In genomic region chr22:21937041-21937820, GRCh38 we compare ENCODE assay signal across 8 cellular contexts. TPM values are rescaled to one million over a fixed set of nuclear protein-coding genes. Genes with fewer than 3 reads are reported as not detected.
DNase-seq lines count a peak whose midpoint lies in the region; ATAC-seq and TF ChIP-seq lines count a peak whose summit lies in the region.

No MANE protein-coding gene starts in this region.

- H3K27ac Mint-ChIP-seq in CD4-positive, alpha-beta memory T cell: peak overlapping the region in 3 of 7 donors; percentile 48 to 95 (median 79)

- intact Hi-C loops in CD4-positive, alpha-beta memory T cell (cut with micrococcal nuclease): no loop called here
- intact Hi-C loops in ovary (cut with DNase I): loop anchor here in 1 of 4 donors (5.0 kb wide), 1 partner anchor 225 kb away; no protein-coding TSS in a partner anchor

- POLR2A ChIA-PET in CD4-positive, alpha-beta memory T cell (lab: Charles Lee; ENCODE audit: partially characterized antibody): interaction anchor here (1.1 to 3.2 kb wide), 3 partner anchors 15 to 294 kb away, joined by 3 to 21 read pairs (median 3); partner anchors contain the start of gene PPM1F

- peaks cover 12 to 48% (median 23%) of the 10 kb centered on the region in 4 donors for H3K4me1 Mint-ChIP-seq in CD4-positive, alpha-beta memory T cell

- H3K4me3 ChIP-seq in CD4-positive, alpha-beta memory T cell (ENCODE audit: low read length in 2 of 2): no peak overlapping the region
- H3K4me3 ChIP-seq in Peyer's patch: peak overlapping the region in 3 of 4 donors; percentile 58 to 69 (median 60)
- peak overlapping the region; percentile 78 for H3K4me3 ChIP-seq in fibroblast of villous mesenchyme (ENCODE audit: low read depth, low read length)
- peak overlapping the region; percentile 79 for H3K4me3 ChIP-seq in ovary

- no peaks in the 10 kb centered on the region for H3K9me3 ChIP-seq in CD4-positive, alpha-beta memory T cell (ENCODE audit: control insufficient read depth in 1 of 2, low read length in 2 of 2)
- H3K9me3 ChIP-seq in Peyer's patch (no peaks in the 10 kb centered on the region), ovary (no peaks in the 10 kb centered on the region)

- no peaks in the 10 kb centered on the region for H3K9me3 Mint-ChIP-seq in CD4-positive, alpha-beta memory T cell

- peak overlapping the region in 2 of 8 donors; percentile 46 to 55 for H3K4me3 Mint-ChIP-seq in CD4-positive, alpha-beta memory T cell

- TF ChIP-seq POLR2A in Peyer's patch (IDR thresholded peaks at IDR 0.05): peak in 1 of 2 donors; percentile 6
- no peak for TF ChIP-seq POLR2A in ovary (IDR thresholded peaks at IDR 0.05)

- peaks cover 11% of the 10 kb centered on the region for H3K36me3 ChIP-seq in CD4-positive, alpha-beta memory T cell (ENCODE audit: insufficient read depth, low read length)
- H3K36me3 ChIP-seq in Peyer's patch: peaks cover 0 to 16% (median 0%) of the 10 kb centered on the region in 3 donors
- H3K36me3 ChIP-seq in ovary: no peaks in the 10 kb centered on the region

- ATAC-seq in GM18858 (IDR thresholded peaks at IDR 0.05; ENCODE audit: unreplicated experiment): no peak
- ATAC-seq in GM18520 (IDR thresholded peaks at IDR 0.05; ENCODE audit: unreplicated experiment): no peak
- no peak for ATAC-seq in GM18502 (IDR thresholded peaks at IDR 0.05; ENCODE audit: poor library complexity, unreplicated experiment)
- no peak for ATAC-seq in GM19467 (IDR thresholded peaks at IDR 0.05; ENCODE audit: unreplicated experiment)

- no peak for DNase-seq in CD4-positive, alpha-beta memory T cell
- DNase-seq in Peyer's patch (no peak), fibroblast of villous mesenchyme (ENCODE audit: low read depth) (no peak), ovary (no peak)

- no peaks in the 10 kb centered on the region for H3K27me3 ChIP-seq in CD4-positive, alpha-beta memory T cell (ENCODE audit: insufficient read depth, low read length)
- H3K27me3 ChIP-seq in Peyer's patch (no peaks in the 10 kb centered on the region), ovary (no peaks in the 10 kb centered on the region)

- peaks cover 15 to 16% of the 10 kb centered on the region in 2 donors for H3K36me3 Mint-ChIP-seq in CD4-positive, alpha-beta memory T cell

- no peaks in the 10 kb centered on the region for H3K27me3 Mint-ChIP-seq in CD4-positive, alpha-beta memory T cell

- TF ChIP-seq EP300 in ovary (IDR thresholded peaks at IDR 0.05): no peak

- 47 to 53% (median 48%) methylated on average over 20 of the region's 20 CpGs for WGBS in ovary, 3 donors

- H3K4me1 ChIP-seq in CD4-positive, alpha-beta memory T cell (ENCODE audit: insufficient read depth, low read length): peaks cover 22% of the 10 kb centered on the region
- H3K4me1 ChIP-seq in Peyer's patch (peaks cover 0 to 41% (median 5%) of the 10 kb centered on the region in 4 donors), ovary (ENCODE audit: insufficient read depth) (peaks cover 17% of the 10 kb centered on the region)

- peak overlapping the region; percentile 63 for H3K27ac ChIP-seq in CD4-positive, alpha-beta memory T cell (ENCODE audit: low read depth, low read length)
- H3K27ac ChIP-seq in Peyer's patch (peak overlapping the region; percentile 81 to 95 (median 88)), ovary (peak overlapping the region; percentile 71 to 92)

- CTCF ChIA-PET in CD4-positive, alpha-beta memory T cell (lab: Charles Lee; ENCODE audit: partially characterized antibody): interaction anchor here (1.2 to 6.1 kb wide), 7 partner anchors 14 to 170 kb away, joined by 3 to 85 read pairs (median 5); partner anchors contain the start of gene PPM1F

- TF ChIP-seq CTCF in Peyer's patch (IDR thresholded peaks at IDR 0.05) (no peak), fibroblast of villous mesenchyme (IDR thresholded peaks at IDR 0.05; ENCODE audit: insufficient read depth, low read depth, low read length) (no peak), ovary (IDR thresholded peaks at IDR 0.05) (no peak)

RNA-seq across cellular contexts. Expression of gene PPM1F, which starts 15.4 kb away (rescaled TPM):
- 10 to 100 TPM; 23.3 to 25.4 TPM for total RNA-seq in CD4-positive, alpha-beta memory T cell
- 1 to 10 TPM; 5.3 to 7.2 TPM for polyA plus RNA-seq in CD4-positive, alpha-beta memory T cell
- total RNA-seq in Peyer's patch: 10 to 100 TPM; 13.8 to 28.9 (median 21.0) TPM
- 33.2 and 36.7 TPM in 2 replicates for total RNA-seq in fibroblast of villous mesenchyme
- total RNA-seq in ovary: 10 to 100 TPM in 6 of 7 donors, 1 to 10 TPM in 1; 9.8 to 33.0 (median 22.7) TPM
- 10 to 100 TPM in 1 of 2 donors, 1 to 10 TPM in 1; 9.9 to 17.8 TPM for polyA plus RNA-seq in ovary

RNA-seq across cellular contexts. Expression of gene TOP3B, which starts 45.4 kb away (rescaled TPM):
- total RNA-seq in CD4-positive, alpha-beta memory T cell: 10 to 100 TPM; 78.1 to 81.1 TPM
- polyA plus RNA-seq in CD4-positive, alpha-beta memory T cell: 10 to 100 TPM in 1 of 2 donors, 1 to 10 TPM in 1; 8.6 to 15.6 TPM
- total RNA-seq in Peyer's patch: 10 to 100 TPM; 53.6 to 91.6 (median 80.2) TPM
- total RNA-seq in fibroblast of villous mesenchyme: 31.6 and 33.2 TPM in 2 replicates
- 10 to 100 TPM; 17.3 to 31.5 (median 25.2) TPM for total RNA-seq in ovary
- 10 to 100 TPM in 1 of 2 donors, 1 to 10 TPM in 1; 9.1 to 17.4 TPM for polyA plus RNA-seq in ovary

Comparison
In these comparisons a context has a peak if more than half of its experiments do, and no peak if none do; other contexts are left out.
1. H3K4me3 ChIP-seq: peak in Peyer's patch (3 of 4), fibroblast of villous mesenchyme (single experiment) and ovary (single experiment); none in CD4-positive, alpha-beta memory T cell (0 of 2).
2. Peak in every context shown above with its lines, with median percentiles within 50 percentile points of each other: H3K27ac ChIP-seq.